In the genomic region with DNA sequence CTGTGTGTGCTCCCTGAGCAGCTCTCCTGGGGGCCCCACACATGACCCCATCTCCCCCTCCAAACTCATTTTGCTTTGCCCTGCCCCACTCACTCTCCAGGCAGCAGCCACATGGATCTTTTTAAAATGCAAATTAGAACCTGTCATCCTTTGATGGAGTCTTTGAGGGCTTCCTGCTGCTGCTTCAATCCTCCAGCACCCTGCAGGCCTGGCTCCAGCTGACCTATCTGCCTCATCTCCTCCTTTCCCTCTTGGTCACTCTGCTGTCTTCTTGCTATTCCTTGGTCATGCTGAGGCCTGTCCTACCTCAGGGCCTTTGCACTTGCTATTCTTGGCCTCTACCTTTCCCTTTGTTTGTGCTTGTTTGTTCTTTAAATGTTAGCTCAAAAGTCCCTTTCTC, we compare ENCODE assay signal across 2 cellular contexts.
TF ChIP-seq lines count a peak whose summit lies in the region.

No MANE protein-coding gene starts in this region.

TF ChIP-seq in GM23338, 12 proteins besides CTCF, POLR2A, EP300 and RAD21 (continued from another document and continues in another):
- TF ChIP-seq CREB1 (CRISPR knock-in tag; IDR thresholded peaks at IDR 0.05; ENCODE audit: low read depth) (no peak), EZH2phosphoT487 (IDR thresholded peaks at IDR 0.05; ENCODE audit: unreplicated experiment) (no peak), ZNF114 (CRISPR knock-in tag; IDR thresholded peaks at IDR 0.05) (no peak), STAT1 (IDR thresholded peaks at IDR 0.05; ENCODE audit: unreplicated experiment) (no peak), EZH2 (IDR thresholded peaks at IDR 0.05; ENCODE audit: low read depth, unreplicated experiment) (no peak), JUNB (IDR thresholded peaks at IDR 0.05; ENCODE audit: unreplicated experiment) (no peak), NANOG (IDR thresholded peaks at IDR 0.05; ENCODE audit: borderline replicate concordance) (no peak), ZNF331 (CRISPR knock-in tag; IDR thresholded peaks at IDR 0.05; ENCODE audit: low read depth) (no peak)
- TF ChIP-seq, protein P1, sequence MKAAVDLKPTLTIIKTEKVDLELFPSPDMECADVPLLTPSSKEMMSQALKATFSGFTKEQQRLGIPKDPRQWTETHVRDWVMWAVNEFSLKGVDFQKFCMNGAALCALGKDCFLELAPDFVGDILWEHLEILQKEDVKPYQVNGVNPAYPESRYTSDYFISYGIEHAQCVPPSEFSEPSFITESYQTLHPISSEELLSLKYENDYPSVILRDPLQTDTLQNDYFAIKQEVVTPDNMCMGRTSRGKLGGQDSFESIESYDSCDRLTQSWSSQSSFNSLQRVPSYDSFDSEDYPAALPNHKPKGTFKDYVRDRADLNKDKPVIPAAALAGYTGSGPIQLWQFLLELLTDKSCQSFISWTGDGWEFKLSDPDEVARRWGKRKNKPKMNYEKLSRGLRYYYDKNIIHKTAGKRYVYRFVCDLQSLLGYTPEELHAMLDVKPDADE (IDR thresholded peaks at IDR 0.05), result no peak
- TF ChIP-seq, protein P2, sequence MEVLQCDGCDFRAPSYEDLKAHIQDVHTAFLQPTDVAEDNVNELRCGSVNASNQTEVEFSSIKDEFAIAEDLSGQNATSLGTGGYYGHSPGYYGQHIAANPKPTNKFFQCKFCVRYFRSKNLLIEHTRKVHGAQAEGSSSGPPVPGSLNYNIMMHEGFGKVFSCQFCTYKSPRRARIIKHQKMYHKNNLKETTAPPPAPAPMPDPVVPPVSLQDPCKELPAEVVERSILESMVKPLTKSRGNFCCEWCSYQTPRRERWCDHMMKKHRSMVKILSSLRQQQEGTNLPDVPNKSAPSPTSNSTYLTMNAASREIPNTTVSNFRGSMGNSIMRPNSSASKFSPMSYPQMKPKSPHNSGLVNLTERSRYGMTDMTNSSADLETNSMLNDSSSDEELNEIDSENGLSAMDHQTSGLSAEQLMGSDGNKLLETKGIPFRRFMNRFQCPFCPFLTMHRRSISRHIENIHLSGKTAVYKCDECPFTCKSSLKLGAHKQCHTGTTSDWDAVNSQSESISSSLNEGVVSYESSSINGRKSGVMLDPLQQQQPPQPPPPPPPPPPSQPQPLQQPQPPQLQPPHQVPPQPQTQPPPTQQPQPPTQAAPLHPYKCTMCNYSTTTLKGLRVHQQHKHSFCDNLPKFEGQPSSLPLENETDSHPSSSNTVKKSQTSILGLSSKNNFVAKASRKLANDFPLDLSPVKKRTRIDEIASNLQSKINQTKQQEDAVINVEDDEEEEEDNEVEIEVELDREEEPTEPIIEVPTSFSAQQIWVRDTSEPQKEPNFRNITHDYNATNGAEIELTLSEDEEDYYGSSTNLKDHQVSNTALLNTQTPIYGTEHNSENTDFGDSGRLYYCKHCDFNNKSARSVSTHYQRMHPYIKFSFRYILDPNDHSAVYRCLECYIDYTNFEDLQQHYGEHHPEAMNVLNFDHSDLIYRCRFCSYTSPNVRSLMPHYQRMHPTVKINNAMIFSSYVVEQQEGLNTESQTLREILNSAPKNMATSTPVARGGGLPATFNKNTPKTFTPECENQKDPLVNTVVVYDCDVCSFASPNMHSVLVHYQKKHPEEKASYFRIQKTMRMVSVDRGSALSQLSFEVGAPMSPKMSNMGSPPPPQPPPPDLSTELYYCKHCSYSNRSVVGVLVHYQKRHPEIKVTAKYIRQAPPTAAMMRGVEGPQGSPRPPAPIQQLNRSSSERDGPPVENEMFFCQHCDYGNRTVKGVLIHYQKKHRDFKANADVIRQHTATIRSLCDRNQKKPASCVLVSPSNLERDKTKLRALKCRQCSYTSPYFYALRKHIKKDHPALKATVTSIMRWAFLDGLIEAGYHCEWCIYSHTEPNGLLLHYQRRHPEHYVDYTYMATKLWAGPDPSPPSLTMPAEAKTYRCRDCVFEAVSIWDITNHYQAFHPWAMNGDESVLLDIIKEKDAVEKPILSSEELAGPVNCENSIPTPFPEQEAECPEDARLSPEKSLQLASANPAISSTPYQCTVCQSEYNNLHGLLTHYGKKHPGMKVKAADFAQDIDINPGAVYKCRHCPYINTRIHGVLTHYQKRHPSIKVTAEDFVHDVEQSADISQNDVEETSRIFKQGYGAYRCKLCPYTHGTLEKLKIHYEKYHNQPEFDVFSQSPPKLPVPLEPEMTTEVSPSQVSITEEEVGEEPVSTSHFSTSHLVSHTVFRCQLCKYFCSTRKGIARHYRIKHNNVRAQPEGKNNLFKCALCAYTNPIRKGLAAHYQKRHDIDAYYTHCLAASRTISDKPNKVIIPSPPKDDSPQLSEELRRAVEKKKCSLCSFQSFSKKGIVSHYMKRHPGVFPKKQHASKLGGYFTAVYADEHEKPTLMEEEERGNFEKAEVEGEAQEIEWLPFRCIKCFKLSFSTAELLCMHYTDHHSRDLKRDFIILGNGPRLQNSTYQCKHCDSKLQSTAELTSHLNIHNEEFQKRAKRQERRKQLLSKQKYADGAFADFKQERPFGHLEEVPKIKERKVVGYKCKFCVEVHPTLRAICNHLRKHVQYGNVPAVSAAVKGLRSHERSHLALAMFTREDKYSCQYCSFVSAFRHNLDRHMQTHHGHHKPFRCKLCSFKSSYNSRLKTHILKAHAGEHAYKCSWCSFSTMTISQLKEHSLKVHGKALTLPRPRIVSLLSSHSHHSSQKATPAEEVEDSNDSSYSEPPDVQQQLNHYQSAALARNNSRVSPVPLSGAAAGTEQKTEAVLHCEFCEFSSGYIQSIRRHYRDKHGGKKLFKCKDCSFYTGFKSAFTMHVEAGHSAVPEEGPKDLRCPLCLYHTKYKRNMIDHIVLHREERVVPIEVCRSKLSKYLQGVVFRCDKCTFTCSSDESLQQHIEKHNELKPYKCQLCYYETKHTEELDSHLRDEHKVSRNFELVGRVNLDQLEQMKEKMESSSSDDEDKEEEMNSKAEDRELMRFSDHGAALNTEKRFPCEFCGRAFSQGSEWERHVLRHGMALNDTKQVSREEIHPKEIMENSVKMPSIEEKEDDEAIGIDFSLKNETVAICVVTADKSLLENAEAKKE (CRISPR knock-in tag; IDR thresholded peaks at IDR 0.05), result no peak

TF ChIP-seq in liver, 16 proteins besides CTCF, POLR2A, EP300 and RAD21:
- TF ChIP-seq REST (IDR thresholded peaks at IDR 0.05) (no peak), FOXA1 (IDR thresholded peaks at IDR 0.05) (no peak), GABPA (IDR thresholded peaks at IDR 0.05 in 1 of 2, conservative IDR thresholded peaks at IDR 0.05 in 1 of 2) (no peak), RXRA (IDR thresholded peaks at IDR 0.05) (no peak), TAF1 (conservative IDR thresholded peaks at IDR 0.05) (no peak), YY1 (IDR thresholded peaks at IDR 0.05) (no peak), HNF4G (IDR thresholded peaks at IDR 0.05) (no peak), MAX (IDR thresholded peaks at IDR 0.05) (no peak), SP1 (IDR thresholded peaks at IDR 0.05) (no peak)
- TF ChIP-seq, protein P3, sequence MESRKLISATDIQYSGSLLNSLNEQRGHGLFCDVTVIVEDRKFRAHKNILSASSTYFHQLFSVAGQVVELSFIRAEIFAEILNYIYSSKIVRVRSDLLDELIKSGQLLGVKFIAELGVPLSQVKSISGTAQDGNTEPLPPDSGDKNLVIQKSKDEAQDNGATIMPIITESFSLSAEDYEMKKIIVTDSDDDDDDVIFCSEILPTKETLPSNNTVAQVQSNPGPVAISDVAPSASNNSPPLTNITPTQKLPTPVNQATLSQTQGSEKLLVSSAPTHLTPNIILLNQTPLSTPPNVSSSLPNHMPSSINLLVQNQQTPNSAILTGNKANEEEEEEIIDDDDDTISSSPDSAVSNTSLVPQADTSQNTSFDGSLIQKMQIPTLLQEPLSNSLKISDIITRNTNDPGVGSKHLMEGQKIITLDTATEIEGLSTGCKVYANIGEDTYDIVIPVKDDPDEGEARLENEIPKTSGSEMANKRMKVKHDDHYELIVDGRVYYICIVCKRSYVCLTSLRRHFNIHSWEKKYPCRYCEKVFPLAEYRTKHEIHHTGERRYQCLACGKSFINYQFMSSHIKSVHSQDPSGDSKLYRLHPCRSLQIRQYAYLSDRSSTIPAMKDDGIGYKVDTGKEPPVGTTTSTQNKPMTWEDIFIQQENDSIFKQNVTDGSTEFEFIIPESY (IDR thresholded peaks at IDR 0.05), result no peak
- TF ChIP-seq, protein P4, sequence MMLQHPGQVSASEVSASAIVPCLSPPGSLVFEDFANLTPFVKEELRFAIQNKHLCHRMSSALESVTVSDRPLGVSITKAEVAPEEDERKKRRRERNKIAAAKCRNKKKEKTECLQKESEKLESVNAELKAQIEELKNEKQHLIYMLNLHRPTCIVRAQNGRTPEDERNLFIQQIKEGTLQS (IDR thresholded peaks at IDR 0.05), result no peak
